1 cellular context compared by ENCODE assay signal in genomic region chr7:35799846-35800717, GRCh38.
TF ChIP-seq lines count a peak whose summit lies in the region.

No MANE protein-coding gene starts in this region.

TF ChIP-seq in HepG2, 621 proteins besides CTCF, POLR2A, EP300 and RAD21 (continued from another document and continues in another):
- TF ChIP-seq ZNF597 (CRISPR knock-in tag; IDR thresholded peaks at IDR 0.05) (no peak), JDP2 (CRISPR knock-in tag; IDR thresholded peaks at IDR 0.05; ENCODE audit: borderline replicate concordance) (no peak), ZNF672 (CRISPR knock-in tag; IDR thresholded peaks at IDR 0.05) (no peak), NFE2 (CRISPR knock-in tag; IDR thresholded peaks at IDR 0.05) (no peak), ATRX (CRISPR knock-in tag; IDR thresholded peaks at IDR 0.05; ENCODE audit: borderline replicate concordance) (no peak), KLF16 (CRISPR knock-in tag; IDR thresholded peaks at IDR 0.05) (peak in 1 of 2 experiments; percentile 7; a peak in 1 of 4 replicates), ZNF354B (CRISPR knock-in tag; IDR thresholded peaks at IDR 0.05) (peak; percentile 66; the same call in 1 of the 2 replicates), ZNF343 (CRISPR knock-in tag; IDR thresholded peaks at IDR 0.05) (no peak), ZNF75D (CRISPR knock-in tag; IDR thresholded peaks at IDR 0.05; ENCODE audit: borderline replicate concordance) (no peak), SIX1 (CRISPR knock-in tag; IDR thresholded peaks at IDR 0.05; ENCODE audit: borderline replicate concordance) (no peak), HINFP (CRISPR knock-in tag; IDR thresholded peaks at IDR 0.05; ENCODE audit: low read depth) (no peak; the same call in 1 of the 2 replicates), FOSL1 (CRISPR knock-in tag; IDR thresholded peaks at IDR 0.05; ENCODE audit: borderline replicate concordance) (no peak), ZBTB39 (CRISPR knock-in tag; IDR thresholded peaks at IDR 0.05) (no peak), ZNF33B (CRISPR knock-in tag; IDR thresholded peaks at IDR 0.05) (0 out of 2 replicates have a peak, but pooled peaks have one; percentile 81), SP1 (IDR thresholded peaks at IDR 0.05) (no peak), SP1 (CRISPR knock-in tag; IDR thresholded peaks at IDR 0.05) (no peak), PTBP1 (IDR thresholded peaks at IDR 0.05; ENCODE audit: low read depth, low read length, poor library complexity, severe bottlenecking) (no peak), PHF8 (CRISPR knock-in tag; IDR thresholded peaks at IDR 0.05) (peak; percentile 69), ZNF800 (CRISPR knock-in tag; IDR thresholded peaks at IDR 0.05) (no peak; the same call in 1 of the 2 replicates), IRF1 (CRISPR knock-in tag; IDR thresholded peaks at IDR 0.05; ENCODE audit: low read depth) (no peak), HMGA1 (CRISPR knock-in tag; conservative IDR thresholded peaks at IDR 0.05) (no peak), THAP11 (CRISPR knock-in tag; IDR thresholded peaks at IDR 0.05) (no peak), LBX2 (CRISPR knock-in tag; IDR thresholded peaks at IDR 0.05; ENCODE audit: borderline replicate concordance) (no peak), ZNF34 (CRISPR knock-in tag; IDR thresholded peaks at IDR 0.05; ENCODE audit: borderline replicate concordance) (no peak), FOSL2 (CRISPR knock-in tag; IDR thresholded peaks at IDR 0.05) (no peak), ZNF101 (CRISPR knock-in tag; IDR thresholded peaks at IDR 0.05; ENCODE audit: borderline replicate concordance, low read depth) (no peak), ZNF691 (CRISPR knock-in tag; IDR thresholded peaks at IDR 0.05; ENCODE audit: borderline replicate concordance, low read depth) (no peak), ZNF20 (CRISPR knock-in tag; IDR thresholded peaks at IDR 0.05) (no peak), ZKSCAN5 (CRISPR knock-in tag; IDR thresholded peaks at IDR 0.05) (no peak), ZNF549 (CRISPR knock-in tag; IDR thresholded peaks at IDR 0.05) (no peak), ZNF10 (CRISPR knock-in tag; IDR thresholded peaks at IDR 0.05; ENCODE audit: borderline replicate concordance, low read depth) (no peak), HOXA7 (CRISPR knock-in tag; IDR thresholded peaks at IDR 0.05) (no peak), HNF4A (CRISPR knock-in tag; IDR thresholded peaks at IDR 0.05) (no peak), ZNF142 (CRISPR knock-in tag; IDR thresholded peaks at IDR 0.05) (no peak), WIZ (CRISPR knock-in tag; IDR thresholded peaks at IDR 0.05) (no peak; the same call in 1 of the 2 replicates), RAD51 (IDR thresholded peaks at IDR 0.05; ENCODE audit: borderline replicate concordance) (no peak), NKX3-1 (CRISPR knock-in tag; IDR thresholded peaks at IDR 0.05) (no peak), MED13 (CRISPR knock-in tag; IDR thresholded peaks at IDR 0.05) (no peak), CBX2 (IDR thresholded peaks at IDR 0.05; ENCODE audit: low read depth, low read length) (no peak), CBX2 (CRISPR knock-in tag; IDR thresholded peaks at IDR 0.05; ENCODE audit: low read depth) (no peak), MTF1 (CRISPR knock-in tag; IDR thresholded peaks at IDR 0.05) (no peak), PATZ1 (CRISPR knock-in tag; IDR thresholded peaks at IDR 0.05) (no peak; the same call in 1 of the 2 replicates), IKZF5 (CRISPR knock-in tag; IDR thresholded peaks at IDR 0.05) (no peak), ZNF350 (CRISPR knock-in tag; IDR thresholded peaks at IDR 0.05; ENCODE audit: borderline replicate concordance, low read depth) (no peak), SALL2 (CRISPR knock-in tag; IDR thresholded peaks at IDR 0.05) (no peak), NFKB2 (CRISPR knock-in tag; IDR thresholded peaks at IDR 0.05; ENCODE audit: borderline replicate concordance) (no peak), NCOA1 (CRISPR knock-in tag; IDR thresholded peaks at IDR 0.05) (no peak), DNMT3B (CRISPR knock-in tag; conservative IDR thresholded peaks at IDR 0.05) (no peak), SMYD3 (CRISPR knock-in tag; IDR thresholded peaks at IDR 0.05) (no peak), ZNF777 (CRISPR knock-in tag; IDR thresholded peaks at IDR 0.05) (peak; percentile 94), ZNF792 (CRISPR knock-in tag; IDR thresholded peaks at IDR 0.05) (no peak), TOPORS (CRISPR knock-in tag; IDR thresholded peaks at IDR 0.05) (no peak), TGIF2 (CRISPR knock-in tag; IDR thresholded peaks at IDR 0.05) (no peak), KLF6 (CRISPR knock-in tag; IDR thresholded peaks at IDR 0.05) (no peak; the same call in 1 of the 2 replicates), MYC (CRISPR knock-in tag; IDR thresholded peaks at IDR 0.05; ENCODE audit: borderline replicate concordance) (no peak)
